In the genomic region with DNA sequence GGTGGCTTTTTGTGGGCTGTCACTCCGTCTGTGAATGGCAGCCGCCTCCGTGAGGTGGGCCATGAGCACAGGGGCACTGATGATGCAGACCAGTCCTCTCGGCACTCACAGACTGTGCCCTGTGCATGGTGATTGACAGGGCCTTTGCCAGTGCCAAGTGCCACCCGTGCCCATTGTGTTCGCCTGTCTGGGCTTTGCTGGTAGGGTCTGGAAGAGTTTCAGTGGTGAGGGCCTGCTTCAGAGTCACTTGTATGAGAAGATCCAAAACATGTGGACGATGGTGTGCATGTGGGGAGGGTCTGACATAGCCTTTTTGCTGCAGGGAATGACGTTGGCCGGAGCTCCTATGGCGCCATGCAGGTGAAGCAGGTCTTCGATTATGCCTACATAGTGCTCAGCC, we compare ENCODE assay signal across 17 cellular contexts.
"Had no signal": no experiment of that assay in that cellular context is flagged by ENCODE, and none has a peak within 500 bp of the region (broad histone marks: within the 10 kb centered on the region; RNA-seq: fewer than 3 reads in every experiment).

No MANE protein-coding gene starts in this region.

- H3K9me3 ChIP-seq: colonic mucosa, upper lobe of left lung had no signal

- H3K9me3 Mint-ChIP-seq: activated T-cell treated with anti-CD3 and anti-CD28 coated beads, Interleukin-2, amount 50 U/mL, for 72 hours; brain; natural killer cell; stimulated activated naive CD8-positive, alpha-beta T cell treated with anti-CD3 and anti-CD28 coated beads, Interleukin-15, Interleukin-2, amounts not matched to agents 100 ng/mL and 50 ng/mL, for 24 hours; T-cell had no signal

- H3K27ac ChIP-seq: colonic mucosa, foreskin keratinocyte, hepatocyte, upper lobe of left lung had no signal

- H2AFZ ChIP-seq: hepatocyte had no signal

- H3K27ac Mint-ChIP-seq: activated T-cell treated with anti-CD3 and anti-CD28 coated beads, Interleukin-2, amount 50 U/mL, for 72 hours; natural killer cell; T-cell had no signal

- ATAC-seq: activated T-cell treated with anti-CD3 and anti-CD28 coated beads, Interleukin-2, amount 50 U/mL, for 72 hours; foreskin keratinocyte; left cardiac atrium; natural killer cell; SK-N-SH treated with all-trans-retinoic acid at 6 μM for 48 hours; T-cell had no signal

- H3K27me3 ChIP-seq: colonic mucosa, foreskin keratinocyte, hepatocyte, upper lobe of left lung had no signal

- H3K4me3 Mint-ChIP-seq: activated T-cell treated with anti-CD3 and anti-CD28 coated beads, Interleukin-2, amount 50 U/mL, for 72 hours; brain; natural killer cell; stimulated activated naive CD8-positive, alpha-beta T cell treated with anti-CD3 and anti-CD28 coated beads, Interleukin-15, Interleukin-2, amounts not matched to agents 100 ng/mL and 50 ng/mL, for 24 hours; T-cell had no signal

- H3K4me1 ChIP-seq: colonic mucosa, foreskin keratinocyte had no signal

- H3K4me3 ChIP-seq: colonic mucosa, hepatocyte, upper lobe of left lung had no signal

- H3K27me3 Mint-ChIP-seq: brain; stimulated activated naive CD8-positive, alpha-beta T cell treated with anti-CD3 and anti-CD28 coated beads, Interleukin-15, Interleukin-2, amounts not matched to agents 100 ng/mL and 50 ng/mL, for 24 hours; T-cell had no signal

- DNase-seq: activated CD4-positive, alpha-beta T cell treated with anti-CD3 and anti-CD28 coated beads, Interleukin-2, amount 50 U/mL, for 1 hour; activated naive CD4-positive, alpha-beta T cell; activated T-cell treated with anti-CD3 and anti-CD28 coated beads, Interleukin-2, amount 50 U/mL, for 72 hours; central memory CD4-positive, alpha-beta T cell; colonic mucosa; foreskin keratinocyte; left cardiac atrium; natural killer cell; occipital lobe; stimulated activated CD4-positive, alpha-beta T cell treated with anti-CD3 and anti-CD28 coated beads, Interleukin-2, amount 100 ng/mL, for 48 hours; T-cell; T-helper 9 cell; upper lobe of left lung had no signal

- H3K4me2 ChIP-seq: hepatocyte had no signal
